18 cellular contexts compared by ENCODE assay signal in genomic region chr5:428219-428618, GRCh38.
"Had no signal": no experiment of that assay in that cellular context is flagged by ENCODE, and none has a peak within 500 bp of the region (broad histone marks: within the 10 kb centered on the region; RNA-seq: fewer than 3 reads in every experiment).

No MANE protein-coding gene starts in this region.

- H3K27ac Mint-ChIP-seq: activated naive CD8-positive, alpha-beta T cell treated with anti-CD3 and anti-CD28 coated beads, Interleukin-2, amount 10 ng/mL, durations not matched to agents 7 days and 5 days; dendritic cell treated with granulocyte-macrophage colony-stimulating factor and Interleukin-4, amounts not matched to agents 40 ng/mL and 50 ng/mL, for 4 days; effector memory CD8-positive, alpha-beta T cell; mesothelial cell of epicardium; stimulated activated effector memory CD8-positive, alpha-beta T cell treated with anti-CD3 and anti-CD28 coated beads, Interleukin-12 subunit alpha, Interleukin-12 subunit beta, amount 100 ng/mL, for 72 hours had no signal

- H3K4me3 ChIP-seq: gastrocnemius medialis, heart left ventricle, lower lobe of right lung, ovary, tibial artery, uterus had no signal

- H3K36me3 ChIP-seq: gastrocnemius medialis, heart left ventricle, ovary, tibial artery, uterus had no signal

- H3K27ac ChIP-seq: epithelial cell of prostate, gastrocnemius medialis, heart left ventricle, lower lobe of right lung, ovary, tibial artery, uterus had no signal

- H3K9me3 Mint-ChIP-seq: activated naive CD8-positive, alpha-beta T cell treated with anti-CD3 and anti-CD28 coated beads, Interleukin-2, amount 10 ng/mL, durations not matched to agents 7 days and 5 days; central memory CD8-positive, alpha-beta T cell; mesothelial cell of epicardium; stimulated activated effector memory CD8-positive, alpha-beta T cell treated with anti-CD3 and anti-CD28 coated beads, Interleukin-12 subunit alpha, Interleukin-12 subunit beta, amount 100 ng/mL, for 72 hours had no signal

- H3K4me1 Mint-ChIP-seq: central memory CD8-positive, alpha-beta T cell had no signal

- ATAC-seq: effector memory CD8-positive, alpha-beta T cell; gastrocnemius medialis; heart left ventricle; left colon; lower lobe of right lung; stimulated activated effector memory CD8-positive, alpha-beta T cell treated with anti-CD3 and anti-CD28 coated beads, Interleukin-12 subunit alpha, Interleukin-12 subunit beta, amount 100 ng/mL, for 72 hours had no signal

- H3K27me3 ChIP-seq: ovary, uterus had no signal

- H3K4me1 ChIP-seq: gastrocnemius medialis, tibial artery, uterus had no signal

- H3K9me3 ChIP-seq: gastrocnemius medialis, heart left ventricle, lower lobe of right lung, ovary, tibial artery, uterus had no signal

- H3K4me3 Mint-ChIP-seq: activated naive CD8-positive, alpha-beta T cell treated with anti-CD3 and anti-CD28 coated beads, Interleukin-2, amount 10 ng/mL, durations not matched to agents 7 days and 5 days; brain; central memory CD8-positive, alpha-beta T cell; dendritic cell treated with granulocyte-macrophage colony-stimulating factor and Interleukin-4, amounts not matched to agents 40 ng/mL and 50 ng/mL, for 4 days; effector memory CD8-positive, alpha-beta T cell; mesothelial cell of epicardium; stimulated activated effector memory CD8-positive, alpha-beta T cell treated with anti-CD3 and anti-CD28 coated beads, Interleukin-12 subunit alpha, Interleukin-12 subunit beta, amount 100 ng/mL, for 72 hours had no signal

- DNase-seq: activated naive CD8-positive, alpha-beta T cell treated with anti-CD3 and anti-CD28 coated beads, Interleukin-2, amount 10 ng/mL, durations not matched to agents 7 days and 5 days; activated T-cell treated with anti-CD3 and anti-CD28 coated beads, Interleukin-2, amount 50 U/mL, for 48 hours; effector memory CD8-positive, alpha-beta T cell; gastrocnemius medialis; left colon; lower lobe of right lung; stimulated activated CD4-positive, alpha-beta T cell treated with anti-CD3 and anti-CD28 coated beads, Interleukin-12 subunit alpha, Interleukin-12 subunit beta, amount 100 ng/mL, for 4 hours; T-helper 2 cell; uterus had no signal

- H3K27me3 Mint-ChIP-seq: activated naive CD8-positive, alpha-beta T cell treated with anti-CD3 and anti-CD28 coated beads, Interleukin-2, amount 10 ng/mL, durations not matched to agents 7 days and 5 days had no signal
